Comparison of ENCODE assay signal across 9 cellular contexts in the genomic region with DNA sequence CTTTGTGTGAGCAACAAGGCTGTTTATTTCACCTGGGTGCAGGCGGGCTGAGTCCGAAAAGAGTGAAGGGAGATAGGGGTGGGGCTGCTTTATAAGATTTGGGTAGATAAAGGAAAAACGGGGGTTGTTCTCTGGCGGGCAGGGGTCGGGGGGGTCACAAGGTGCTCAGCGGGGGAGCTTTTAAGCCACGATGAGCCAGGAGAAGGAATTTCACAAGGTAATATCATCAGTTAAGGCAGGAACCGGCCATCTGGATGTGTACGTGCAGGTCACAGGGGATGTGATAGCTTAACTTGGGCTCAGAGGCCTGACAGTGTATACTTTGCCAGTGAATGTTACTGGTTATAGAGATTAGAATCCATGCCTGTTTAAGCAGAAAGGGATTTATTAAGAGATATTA. TPM values are rescaled to one million over a fixed set of nuclear protein-coding genes. Genes with fewer than 3 reads are reported as not detected.
"Had no signal": no experiment of that assay in that cellular context is flagged by ENCODE, and none has a peak within 500 bp of the region (broad histone marks: within the 10 kb centered on the region; RNA-seq: fewer than 3 reads in every experiment).

No MANE protein-coding gene starts in this region.

- DNase-seq: GM23248, GOT3, H7, KG1 had no signal

- H3K27ac ChIP-seq: GM23248, HL-60 had no signal

- H3K36me3 ChIP-seq: HAP-1 had no signal

- H3K9me3 ChIP-seq: HAP-1 had no signal

- ATAC-seq: HepG2 had no signal

- H3K4me3 ChIP-seq: GM23248, HAP-1, K562 had no signal

RNA-seq across cellular contexts. Expression of gene ASB5, which starts 31.0 kb away (rescaled TPM):
- total RNA-seq: GM23248, HepG2, HT1080, K562 had no signal
